In genomic region chr9:96854877-96855273, GRCh38 we compare ENCODE assay signal across 8 cellular contexts. TPM values are rescaled to one million over a fixed set of nuclear protein-coding genes. Genes with fewer than 3 reads are reported as not detected.
A peak's percentile ranks its signal among the peaks of the same experiment; 100 is the strongest.
DNase-seq lines count a peak whose midpoint lies in the region; ATAC-seq and TF ChIP-seq lines count a peak whose summit lies in the region.

No MANE protein-coding gene starts in this region.

- no peaks in the 10 kb centered on the region for H3K9me3 Mint-ChIP-seq in natural killer cell

- H2AFZ ChIP-seq in KMS-11 (ENCODE audit: low read depth) = peak overlapping the region; percentile 66

- peak overlapping the region; percentile 100 for H3K4me3 Mint-ChIP-seq in natural killer cell

- H3K4me1 ChIP-seq in KMS-11 (ENCODE audit: low read depth, poor library complexity, severe bottlenecking) = peaks cover 11% of the 10 kb centered on the region

- H3K27me3 ChIP-seq in KMS-11 (ENCODE audit: insufficient read depth, low read depth) (no peaks in the 10 kb centered on the region), dorsolateral prefrontal cortex (no peaks in the 10 kb centered on the region)

- peak overlapping the region; percentile 96 to 99 for H3K27ac Mint-ChIP-seq in natural killer cell

- no peak overlapping the region for H3K9ac ChIP-seq in KMS-11

- H3K4me3 ChIP-seq in AG10803 (ENCODE audit: low read length) = peak overlapping the region; percentile 81; the same call in 1 of the 2 replicates
- H3K4me3 ChIP-seq in KMS-11 (IDR thresholded peaks at IDR 0.05; ENCODE audit: insufficient read depth, low read depth, low read length) = no peak overlapping the region
- H3K4me3 ChIP-seq in dorsolateral prefrontal cortex = peak overlapping the region; percentile 62 to 98 (median 83)

- no peaks in the 10 kb centered on the region for H3K36me3 Mint-ChIP-seq in natural killer cell

- no peak for TF ChIP-seq CTCF in AG10803 (conservative IDR thresholded peaks at IDR 0.05; ENCODE audit: low read length)
- TF ChIP-seq CTCF in KMS-11 (conservative IDR thresholded peaks at IDR 0.05; ENCODE audit: low read depth, low read length) = no peak
- peak in 1 of 56 donors; percentile 1 for TF ChIP-seq CTCF in dorsolateral prefrontal cortex (IDR thresholded peaks at IDR 0.05 in 54 of 56, conservative IDR thresholded peaks at IDR 0.05 in 2 of 56; ENCODE audit: low read depth in 1 of 56, partially characterized antibody in 56 of 56)
- no peak for TF ChIP-seq CTCF in natural killer cell (IDR thresholded peaks at IDR 0.05)

- H3K79me2 ChIP-seq in KMS-11 (ENCODE audit: insufficient read depth, low read depth) = peaks cover 4% of the 10 kb centered on the region; the same call in 1 of the 2 replicates

- H3K27ac ChIP-seq in KMS-11 (no peak overlapping the region), dorsolateral prefrontal cortex (peak overlapping the region in 3 of 59 donors; percentile 75 to 88 (median 81))

- ATAC-seq in natural killer cell = no peak
- ATAC-seq in GM19397 (IDR thresholded peaks at IDR 0.05; ENCODE audit: unreplicated experiment) = no peak
- no peak for ATAC-seq in GM19023 (IDR thresholded peaks at IDR 0.05; ENCODE audit: unreplicated experiment)

- H3K27me3 Mint-ChIP-seq in natural killer cell (ENCODE audit: low read depth in 2 of 2) = peaks cover 0 to 4% of the 10 kb centered on the region in 2 donors

- intact Hi-C loops in dorsolateral prefrontal cortex (cut with DNase I) (loop anchor here (5.0 to 10.0 kb wide), 6 partner anchors 78 to 557 kb away; partner anchors contain the start of genes TDRD7 (in 1 of the 2) and ZNF510 (in 1 of the 2)), natural killer cell (cut with micrococcal nuclease) (loop anchor here (5.0 kb wide), 1 partner anchor 78 kb away; the partner anchor contains the start of gene ZNF510)

- peaks cover 27 to 31% of the 10 kb centered on the region in 2 donors for H3K4me1 Mint-ChIP-seq in natural killer cell

- peak overlapping the region; percentile 91 for H3K4me2 ChIP-seq in KMS-11

- H3K36me3 ChIP-seq in KMS-11 (ENCODE audit: insufficient read depth) = no peaks in the 10 kb centered on the region

- no peak for DNase-seq in AG10803 (ENCODE audit: low read depth)
- no peak for DNase-seq in dorsolateral prefrontal cortex
- DNase-seq in natural killer cell = no peak
- no peak for DNase-seq in stimulated activated CD8-positive, alpha-beta memory T cell treated with anti-CD3 and anti-CD28 coated beads, Interleukin-4, amount 100 ng/mL, for 48 hours
- no peak for DNase-seq in DMS 273 (lab: John Stamatoyannopoulos, UW; ENCODE audit: unreplicated experiment)

- H4K20me1 ChIP-seq in KMS-11 (ENCODE audit: insufficient read depth) = no peaks in the 10 kb centered on the region

RNA-seq across cellular contexts. Expression of gene ZNF782, which starts 0.6 kb away (rescaled TPM):
- total RNA-seq in dorsolateral prefrontal cortex (10 to 100 TPM; 10.1 to 22.8 (median 15.5) TPM), natural killer cell (10 to 100 TPM in 1 of 3 donors, 1 to 10 TPM in 2; 7.3 to 10.1 (median 7.4) TPM)
